1 cellular context compared by ENCODE assay signal in the genomic region with DNA sequence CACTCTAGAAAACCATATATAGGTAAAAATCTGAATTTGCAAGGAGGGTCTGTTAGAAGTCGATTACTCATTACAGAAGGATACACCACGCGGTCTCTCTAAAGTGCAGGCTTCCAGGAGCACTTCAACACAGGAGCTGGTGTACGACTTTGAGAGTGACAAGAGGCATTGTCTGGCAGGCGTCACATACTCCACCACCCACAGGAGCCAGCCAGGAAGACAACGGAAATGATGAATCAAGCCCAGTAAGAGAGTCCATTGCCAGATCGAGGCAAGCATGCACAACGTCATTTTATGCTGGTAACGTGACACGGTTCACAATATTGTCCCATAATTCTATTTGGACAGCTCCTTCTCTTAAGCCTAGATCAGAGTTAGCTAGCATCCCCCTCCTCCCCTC.
TF ChIP-seq lines count a peak whose summit lies in the region.

No MANE protein-coding gene starts in this region.

TF ChIP-seq in H1, 55 proteins besides CTCF, POLR2A, EP300 and RAD21 (continued from another document):
- no peak for TF ChIP-seq SRF (IDR thresholded peaks at IDR 0.05; ENCODE audit: low read depth, low read length)
